ENCODE assay signal across 18 cellular contexts in genomic region chr1:244087611-244088010, GRCh38. TPM values are rescaled to one million over a fixed set of nuclear protein-coding genes. Genes with fewer than 3 reads are reported as not detected.
DNase-seq lines count a peak whose midpoint lies in the region; ATAC-seq and TF ChIP-seq lines count a peak whose summit lies in the region.
"Had no signal": no experiment of that assay in that cellular context is flagged by ENCODE, and none has a peak within 500 bp of the region (broad histone marks: within the 10 kb centered on the region; RNA-seq: fewer than 3 reads in every experiment).

No MANE protein-coding gene starts in this region.

- peaks cover 0 to 1% of the 10 kb centered on the region in 2 donors for H3K27me3 ChIP-seq in aorta (ENCODE audit: control insufficient read depth in 1 of 2, insufficient read depth in 2 of 2, low read length in 1 of 2)
- H3K27me3 ChIP-seq in MG63 = peaks cover 14% of the 10 kb centered on the region

- ATAC-seq in GM19463 (IDR thresholded peaks at IDR 0.05; ENCODE audit: unreplicated experiment) (no peak), aorta (ENCODE audit: low FRiP score) (no peak)

- WGBS in aorta, 2 donors = 61 to 67% methylated on average over 7 of the region's 7 CpGs

- CTCF ChIA-PET in HEK293T (lab: Yijun Ruan, JAX) = no interaction called here

- intact Hi-C loops in head of caudate nucleus (cut with DNase I) (no loop called here), aorta (cut with DNase I) (no loop called here)

- peak; percentile 84 for DNase-seq in G401 (ENCODE audit: low spot score)
- DNase-seq in NCI-H2171 treated with DMSO at 0.1 percent for 48 hours (lab: John Stamatoyannopoulos, UW) = peak; percentile 52
- DNase-seq in head of caudate nucleus = peak; percentile 17 to 93 (median 69)
- peak in 34 of 56 donors; percentile 6 to 81 (median 29) for DNase-seq in nucleus accumbens (lab: John Stamatoyannopoulos, UW)
- no peak for DNase-seq in aorta
- DNase-seq in MG63 = no peak
- DNase-seq in HEK293T (ENCODE audit: extremely low spot score) = no peak
- DNase-seq: CD8-positive, alpha-beta memory T cell; DMS79 treated with DMSO at 0.1 percent for 48 hours; H9; IMR-90; NCI-H1436 treated with DMSO at 0.1 percent for 48 hours; NCI-H2081 treated with DMSO at 0.1 percent for 48 hours; NCI-H524; SHP77 had no signal

- H3K9me3 ChIP-seq in aorta (ENCODE audit: control insufficient read depth, low read length) = peaks cover 8% of the 10 kb centered on the region
- H3K9me3 ChIP-seq in MG63 = no peaks in the 10 kb centered on the region

- H3K4me3 ChIP-seq in aorta (ENCODE audit: low read length in 2 of 2) (no peak overlapping the region), MG63 (no peak overlapping the region)
- H3K4me3 ChIP-seq: SK-N-MC had no signal

- H3K36me3 ChIP-seq in aorta (ENCODE audit: control insufficient read depth in 1 of 2, insufficient read depth in 2 of 2, low read length in 1 of 2) = no peaks in the 10 kb centered on the region
- H3K36me3 ChIP-seq in MG63 = no peaks in the 10 kb centered on the region

- POLR2A ChIA-PET in HEK293T (lab: Yijun Ruan, JAX) = interaction anchor here (1.1 kb wide), 1 partner anchor 40 kb away, joined by 3 read pairs; no protein-coding TSS in a partner anchor

- H3K4me1 ChIP-seq in aorta (ENCODE audit: control insufficient read depth in 1 of 2, insufficient read depth in 2 of 2, low read length in 2 of 2) = no peaks in the 10 kb centered on the region

- no peak overlapping the region for H3K27ac ChIP-seq in aorta (ENCODE audit: low read depth in 1 of 2, low read length in 2 of 2)
- H3K27ac ChIP-seq: HL-60, SK-N-MC had no signal

- in situ Hi-C loops in G401 (cut with HindIII; ENCODE audit: low sequenced_read_pairs) = no loop called here

TF ChIP-seq in HEK293T, 16 proteins besides CTCF, POLR2A, EP300 and RAD21:
- TF ChIP-seq L3MBTL2 (conservative IDR thresholded peaks at IDR 0.05) = no peak
- TF ChIP-seq ELF4 (IDR thresholded peaks at IDR 0.05) = no peak
- TF ChIP-seq CTBP1 (IDR thresholded peaks at IDR 0.05; ENCODE audit: borderline replicate concordance) = no peak
- TF ChIP-seq FOXM1 (IDR thresholded peaks at IDR 0.05; ENCODE audit: borderline replicate concordance) = no peak
- TF ChIP-seq ZNF384 (IDR thresholded peaks at IDR 0.05) = no peak
- TF ChIP-seq NFRKB (IDR thresholded peaks at IDR 0.05) = no peak
- TF ChIP-seq HDGF (IDR thresholded peaks at IDR 0.05; ENCODE audit: borderline replicate concordance) = no peak
- no peak for TF ChIP-seq FOXA1 (IDR thresholded peaks at IDR 0.05)
- no peak for TF ChIP-seq ARNT (IDR thresholded peaks at IDR 0.05)
- no peak for TF ChIP-seq LEF1 (IDR thresholded peaks at IDR 0.05; ENCODE audit: borderline replicate concordance)
- TF ChIP-seq PKNOX1 (IDR thresholded peaks at IDR 0.05) = no peak
- TF ChIP-seq SP1 (IDR thresholded peaks at IDR 0.05) = no peak
- no peak for TF ChIP-seq FOXK2 (IDR thresholded peaks at IDR 0.05)
- no peak for TF ChIP-seq SUZ12 (IDR thresholded peaks at IDR 0.05)
- no peak for TF ChIP-seq TARDBP (IDR thresholded peaks at IDR 0.05)
- TF ChIP-seq BHLHE40 (IDR thresholded peaks at IDR 0.05; ENCODE audit: borderline replicate concordance) = no peak

RNA-seq across cellular contexts. Expression of gene ZBTB18, which starts 36.5 kb away (rescaled TPM):
- 0.74 and 3.1 TPM in 2 replicates for total RNA-seq in G401 (2014; rRNA removed; shearing (Covaris generic))
- total RNA-seq in aorta = 10 to 100 TPM; 10.6 to 13.2 TPM
- polyA plus RNA-seq in aorta = 1 to 10 TPM; 4.3 to 4.6 TPM
- 4.4 and 6.8 TPM in 2 replicates for total RNA-seq in MG63 (2014; rRNA removed; shearing (Covaris generic); ENCODE audit: low replicate concordance)

Comparison
In these comparisons a context has a peak if more than half of its experiments do, and no peak if none do; other contexts are left out.
1. DNase-seq: peak in G401 (single experiment), NCI-H2171 treated with DMSO at 0.1 percent for 48 hours (single experiment), head of caudate nucleus (42 of 42) and nucleus accumbens (34 of 56); none in aorta (0 of 2), MG63 (single experiment) and HEK293T (single experiment).